8 cellular contexts compared by ENCODE assay signal in genomic region chr6:142746524-142746923, GRCh38.
A peak's percentile ranks its signal among the peaks of the same experiment; 100 is the strongest.
DNase-seq lines count a peak whose midpoint lies in the region; ATAC-seq and TF ChIP-seq lines count a peak whose summit lies in the region.

No MANE protein-coding gene starts in this region.

- H3K4me2 ChIP-seq in smooth muscle cell: no peak overlapping the region

- H3K36me3 Mint-ChIP-seq in activated CD4-positive, alpha-beta T cell treated with anti-CD3 and anti-CD28 coated beads, Interleukin-2, amount 10 ng/mL, durations not matched to agents 24 days and 14 days (ENCODE audit: low read depth): peaks cover 2% of the 10 kb centered on the region
- no peaks in the 10 kb centered on the region for H3K36me3 Mint-ChIP-seq in activated T-helper 17 cell treated with anti-CD3 and anti-CD28 coated beads, Interleukin-2, amount 50 U/mL, for 72 hours (ENCODE audit: low read depth)

- no peak overlapping the region for H3K4me3 Mint-ChIP-seq in activated CD4-positive, alpha-beta T cell treated with anti-CD3 and anti-CD28 coated beads, Interleukin-2, amount 10 ng/mL, durations not matched to agents 24 days and 14 days
- H3K4me3 Mint-ChIP-seq in activated T-helper 17 cell treated with anti-CD3 and anti-CD28 coated beads, Interleukin-2, amount 50 U/mL, for 72 hours: no peak overlapping the region

- no peak overlapping the region for H3K27ac Mint-ChIP-seq in activated CD4-positive, alpha-beta T cell treated with anti-CD3 and anti-CD28 coated beads, Interleukin-2, amount 10 ng/mL, durations not matched to agents 24 days and 14 days
- H3K27ac Mint-ChIP-seq in activated T-helper 17 cell treated with anti-CD3 and anti-CD28 coated beads, Interleukin-2, amount 50 U/mL, for 72 hours: no peak overlapping the region

- intact Hi-C loops in activated CD4-positive, alpha-beta T cell treated with anti-CD3 and anti-CD28 coated beads, Interleukin-2, amount 10 ng/mL, durations not matched to agents 24 days and 14 days (cut with micrococcal nuclease): no loop called here

- TF ChIP-seq CTCF in smooth muscle cell (IDR thresholded peaks at IDR 0.05; ENCODE audit: borderline replicate concordance, insufficient read depth, poor library complexity, severe bottlenecking): peak; percentile 34

- H3K9me3 ChIP-seq in smooth muscle cell (replicated peaks; ENCODE audit: low read depth): no peaks in the 10 kb centered on the region

- H3K4me3 ChIP-seq in smooth muscle cell: no peak overlapping the region

- H3K9me3 Mint-ChIP-seq in activated CD4-positive, alpha-beta T cell treated with anti-CD3 and anti-CD28 coated beads, Interleukin-2, amount 10 ng/mL, durations not matched to agents 24 days and 14 days: no peaks in the 10 kb centered on the region
- no peaks in the 10 kb centered on the region for H3K9me3 Mint-ChIP-seq in activated T-helper 17 cell treated with anti-CD3 and anti-CD28 coated beads, Interleukin-2, amount 50 U/mL, for 72 hours

- ATAC-seq in HG03139 (IDR thresholded peaks at IDR 0.05; ENCODE audit: unreplicated experiment): peak; percentile 76
- ATAC-seq in activated T-helper 17 cell treated with anti-CD3 and anti-CD28 coated beads, Interleukin-2, amount 50 U/mL, for 72 hours (replicated peaks): no peak

- DNase-seq in activated CD8-positive, alpha-beta memory T cell treated with anti-CD3 and anti-CD28 coated beads for 4 hours (ENCODE audit: low read depth in 2 of 2): peak; percentile 9 to 16
- DNase-seq in activated CD8-positive, alpha-beta memory T cell treated with anti-CD3 and anti-CD28 coated beads for 24 hours: no peak
- DNase-seq in activated CD4-positive, alpha-beta T cell treated with anti-CD3 and anti-CD28 coated beads, Interleukin-2, amount 10 ng/mL, durations not matched to agents 24 days and 14 days: peak; percentile 76
- DNase-seq in glomerular visceral epithelial cell (ENCODE audit: extremely low spot score) (peak; percentile 32), smooth muscle cell (lab: John Stamatoyannopoulos, UW; ENCODE audit: unreplicated experiment) (no peak), NCI-H2107 (lab: John Stamatoyannopoulos, UW) (no peak)

- no peaks in the 10 kb centered on the region for H3K4me1 ChIP-seq in smooth muscle cell (ENCODE audit: low read depth)

- H3K36me3 ChIP-seq in smooth muscle cell (ENCODE audit: low read depth): no peaks in the 10 kb centered on the region

- no peaks in the 10 kb centered on the region for H4K20me1 ChIP-seq in smooth muscle cell (ENCODE audit: low read depth)

- no peaks in the 10 kb centered on the region for H3K79me2 ChIP-seq in smooth muscle cell (ENCODE audit: low read depth)

- no peak overlapping the region for H3K9ac ChIP-seq in smooth muscle cell (ENCODE audit: low read depth)

- H3F3A ChIP-seq in smooth muscle cell (ENCODE audit: low read depth): no peaks in the 10 kb centered on the region

- H2AFZ ChIP-seq in smooth muscle cell (ENCODE audit: low read depth): no peak overlapping the region

- peaks cover 2% of the 10 kb centered on the region for H3K4me1 Mint-ChIP-seq in activated CD4-positive, alpha-beta T cell treated with anti-CD3 and anti-CD28 coated beads, Interleukin-2, amount 10 ng/mL, durations not matched to agents 24 days and 14 days
- peaks cover 2% of the 10 kb centered on the region for H3K4me1 Mint-ChIP-seq in activated T-helper 17 cell treated with anti-CD3 and anti-CD28 coated beads, Interleukin-2, amount 50 U/mL, for 72 hours

- WGBS in smooth muscle cell (ENCODE audit: low lambda C conversion rate): 93% methylated on average over 2 of the region's 2 CpGs

- H3K27me3 Mint-ChIP-seq in activated CD4-positive, alpha-beta T cell treated with anti-CD3 and anti-CD28 coated beads, Interleukin-2, amount 10 ng/mL, durations not matched to agents 24 days and 14 days: peaks cover 4% of the 10 kb centered on the region
- H3K27me3 Mint-ChIP-seq in activated T-helper 17 cell treated with anti-CD3 and anti-CD28 coated beads, Interleukin-2, amount 50 U/mL, for 72 hours: no peaks in the 10 kb centered on the region

- H3K27me3 ChIP-seq in smooth muscle cell (ENCODE audit: low read depth): no peaks in the 10 kb centered on the region

- H3K27ac ChIP-seq in smooth muscle cell (ENCODE audit: low read depth): no peak overlapping the region

Comparison
In these comparisons a context has a peak if more than half of its experiments do, and no peak if none do; other contexts are left out.
1. DNase-seq: peak in activated CD8-positive, alpha-beta memory T cell treated with anti-CD3 and anti-CD28 coated beads for 4 hours (2 of 2), activated CD4-positive, alpha-beta T cell treated with anti-CD3 and anti-CD28 coated beads, Interleukin-2, amount 10 ng/mL, durations not matched to agents 24 days and 14 days (single experiment) and glomerular visceral epithelial cell (single experiment); none in activated CD8-positive, alpha-beta memory T cell treated with anti-CD3 and anti-CD28 coated beads for 24 hours (single experiment), smooth muscle cell (single experiment) and NCI-H2107 (single experiment).